Comparison of ENCODE assay signal across 24 cellular contexts in genomic region chr20:44640522-44640921, GRCh38. TPM values are rescaled to one million over a fixed set of nuclear protein-coding genes. Genes with fewer than 3 reads are reported as not detected.
A peak's percentile ranks its signal among the peaks of the same experiment; 100 is the strongest.
DNase-seq lines count a peak whose midpoint lies in the region; ATAC-seq and TF ChIP-seq lines count a peak whose summit lies in the region.
"Had no signal": no experiment of that assay in that cellular context is flagged by ENCODE, and none has a peak within 500 bp of the region (broad histone marks: within the 10 kb centered on the region; RNA-seq: fewer than 3 reads in every experiment).

No MANE protein-coding gene starts in this region.

- no CpG with 5 or more reads among the region's 2 CpGs for WGBS in neuronal stem cell (ENCODE audit: extremely low coverage in 2 of 2, insufficient read length in 2 of 2, insufficient replicate concordance in 1 of 2), 2 donors

- H3K4ac ChIP-seq in neuronal stem cell (ENCODE audit: low read length): no peak overlapping the region

- no peak overlapping the region for H4K91ac ChIP-seq in neuronal stem cell (ENCODE audit: low read depth, low read length, poor library complexity)

- H2AFZ ChIP-seq in neuronal stem cell (ENCODE audit: low read length): no peak overlapping the region

- H3K27ac ChIP-seq in BLaER1: peak overlapping the region; percentile 100
- H3K27ac ChIP-seq in neuronal stem cell (replicated peaks; ENCODE audit: low read length): no peak overlapping the region
- H3K27ac ChIP-seq: brain microvascular endothelial cell, colonic mucosa, psoas muscle, thyroid gland had no signal

- H3K4me3 ChIP-seq in BLaER1 (no peak overlapping the region), Caco-2 (ENCODE audit: low read depth, low read length) (no peak overlapping the region), neuronal stem cell (ENCODE audit: low read length in 2 of 2) (no peak overlapping the region)
- H3K4me3 ChIP-seq: colonic mucosa, psoas muscle, thyroid gland had no signal

- ATAC-seq in activated B cell treated with CpG ODN at 0.5 μM for 24 hours (ENCODE audit: low read depth): no peak
- no peak for ATAC-seq in GM21529 (IDR thresholded peaks at IDR 0.05; ENCODE audit: unreplicated experiment)
- ATAC-seq: activated T-cell treated with anti-CD3 and anti-CD28 coated beads, Interleukin-2, amount 50 U/mL, for 4 hours; HCT116; left colon; psoas muscle; stimulated activated naive CD8-positive, alpha-beta T cell treated with anti-CD3 and anti-CD28 coated beads, Interleukin-15, Interleukin-2, amounts not matched to agents 100 U/mL and 50 U/mL, for 24 hours had no signal

- no peak overlapping the region for H3K18ac ChIP-seq in neuronal stem cell (ENCODE audit: low read length)

- no peaks in the 10 kb centered on the region for H3K9me3 Mint-ChIP-seq in Caco-2 (ENCODE audit: unreplicated experiment)
- H3K9me3 Mint-ChIP-seq in activated B cell treated with CpG ODN at 0.5 μM for 24 hours: no peaks in the 10 kb centered on the region
- H3K9me3 Mint-ChIP-seq in immature natural killer cell: peaks cover 0 to 2% (median 0%) of the 10 kb centered on the region in 6 donors
- H3K9me3 Mint-ChIP-seq: activated T-cell treated with anti-CD3 and anti-CD28 coated beads, Interleukin-2, amount 50 U/mL, for 4 hours; neural crest cell had no signal

- CTCF ChIA-PET in Caco-2 (lab: Charles Lee) (no interaction called here), activated B cell treated with CpG ODN at 0.5 μM for 24 hours (lab: Charles Lee) (no interaction called here)

- H2AK5ac ChIP-seq in neuronal stem cell (ENCODE audit: low read depth, low read length): no peak overlapping the region

- DNase-seq in Caco-2: no peak
- DNase-seq in activated B cell treated with CpG ODN at 0.5 μM for 24 hours: no peak
- DNase-seq in immature natural killer cell: no peak
- no peak for DNase-seq in UCSD-AML1 (lab: John Stamatoyannopoulos, UW; ENCODE audit: unreplicated experiment)
- no peak for DNase-seq in NCI-H345 (lab: John Stamatoyannopoulos, UW)
- no peak for DNase-seq in neuronal stem cell (ENCODE audit: low spot score)
- DNase-seq: activated T-cell treated with anti-CD3 and anti-CD28 coated beads, Interleukin-2, amount 50 U/mL, for 4 hours; brain microvascular endothelial cell; colonic mucosa; DMS79 treated with DMSO at 0.1 percent for 48 hours; glutamatergic neuron; left colon; NCI-H2081 treated with DMSO at 0.1 percent for 48 hours; NCI-H510A; psoas muscle; SHP77; small intestine; stimulated activated naive CD8-positive, alpha-beta T cell treated with anti-CD3 and anti-CD28 coated beads, Interleukin-15, Interleukin-2, amounts not matched to agents 100 U/mL and 50 U/mL, for 24 hours; thyroid gland had no signal

- no peaks in the 10 kb centered on the region for H3K27me3 ChIP-seq in BLaER1
- no peaks in the 10 kb centered on the region for H3K27me3 ChIP-seq in Caco-2 (replicated peaks; ENCODE audit: control insufficient read depth, insufficient read depth, low read length)
- H3K27me3 ChIP-seq in neuronal stem cell (ENCODE audit: control insufficient read depth in 3 of 3, insufficient read depth in 3 of 3, low read depth in 1 of 3, low read length in 3 of 3): no peaks in the 10 kb centered on the region
- H3K27me3 ChIP-seq: brain microvascular endothelial cell, colonic mucosa, thyroid gland had no signal

- POLR2A ChIA-PET in Caco-2 (lab: Charles Lee) (no interaction called here), activated B cell treated with CpG ODN at 0.5 μM for 24 hours (lab: Charles Lee) (interaction anchor here (0.7 kb wide), 1 partner anchor 68 kb away, joined by 3 read pairs; no protein-coding TSS in a partner anchor)

- H3K4me1 Mint-ChIP-seq in Caco-2 (ENCODE audit: low read depth, unreplicated experiment) (peaks cover 24% of the 10 kb centered on the region), activated B cell treated with CpG ODN at 0.5 μM for 24 hours (peaks cover 50% of the 10 kb centered on the region), immature natural killer cell (peaks cover 70 to 73% of the 10 kb centered on the region in 2 donors)

- no peak overlapping the region for H2BK120ac ChIP-seq in neuronal stem cell (ENCODE audit: low read depth, low read length)

- intact Hi-C loops in Caco-2 (cut with micrococcal nuclease; ENCODE audit: unreplicated experiment): no loop called here
- intact Hi-C loops in activated B cell treated with CpG ODN at 0.5 μM for 24 hours (cut with micrococcal nuclease): loop anchor here (10.0 kb wide), 1 partner anchor 426 kb away; the partner anchor contains the start of gene OSER1

- H3K4me1 ChIP-seq in BLaER1 (peaks cover 68% of the 10 kb centered on the region), Caco-2 (peaks cover 20% of the 10 kb centered on the region), neuronal stem cell (ENCODE audit: control insufficient read depth in 2 of 2, insufficient read depth in 1 of 2, low read depth in 1 of 2, low read length in 2 of 2) (peaks cover 23 to 26% of the 10 kb centered on the region in 2 donors)

- H2BK15ac ChIP-seq in neuronal stem cell (ENCODE audit: low read length): no peak overlapping the region

- no peak overlapping the region for H3K14ac ChIP-seq in neuronal stem cell (ENCODE audit: low read length)

- H3K9me3 ChIP-seq in BLaER1 (no peaks in the 10 kb centered on the region), Caco-2 (0 out of 2 replicates have a peak, but pooled peaks cover 3% of the 10 kb centered on the region), neuronal stem cell (replicated peaks in 1 of 2; ENCODE audit: control insufficient read depth in 2 of 2, insufficient read depth in 1 of 2, low read depth in 1 of 2, low read length in 2 of 2) (peaks cover 3 to 9% of the 10 kb centered on the region in 2 donors)
- H3K9me3 ChIP-seq: colonic mucosa, psoas muscle, thyroid gland had no signal

- H3K27ac Mint-ChIP-seq in Caco-2 (ENCODE audit: unreplicated experiment): peak overlapping the region; percentile 1
- H3K27ac Mint-ChIP-seq in activated B cell treated with CpG ODN at 0.5 μM for 24 hours: peak overlapping the region; percentile 42
- H3K27ac Mint-ChIP-seq in immature natural killer cell: peak overlapping the region; percentile 92 to 97 (median 94)

- H3K36me3 ChIP-seq in BLaER1: peaks cover 60% of the 10 kb centered on the region
- no peaks in the 10 kb centered on the region for H3K36me3 ChIP-seq in Caco-2 (ENCODE audit: control insufficient read depth, insufficient read depth, low read length)
- H3K36me3 ChIP-seq in neuronal stem cell (replicated peaks in 1 of 2; ENCODE audit: control insufficient read depth in 2 of 2, insufficient read depth in 2 of 2, low read length in 2 of 2): peaks cover 2 to 18% of the 10 kb centered on the region in 2 donors
- H3K36me3 ChIP-seq: brain microvascular endothelial cell, colonic mucosa, thyroid gland had no signal

- H4K8ac ChIP-seq in neuronal stem cell (ENCODE audit: low read depth, low read length): no peak overlapping the region

- H3K9ac ChIP-seq in BLaER1 (no peak overlapping the region), neuronal stem cell (ENCODE audit: low read depth, low read length, poor library complexity) (no peak overlapping the region)

- H2BK12ac ChIP-seq in neuronal stem cell (ENCODE audit: low read length): no peak overlapping the region

- BruUV-seq in Caco-2 (replicated peaks; lab: Mats Ljungman, UMichigan): no TSS peak

- H4K20me1 ChIP-seq in BLaER1: peaks cover 39% of the 10 kb centered on the region

- TF ChIP-seq CTCF in Caco-2 (IDR thresholded peaks at IDR 0.05; ENCODE audit: insufficient read depth in 1 of 2, low read depth in 1 of 2, low read length in 1 of 2, severe bottlenecking in 1 of 2, unreplicated experiment in 1 of 2) (no peak), activated B cell treated with CpG ODN at 0.5 μM for 24 hours (IDR thresholded peaks at IDR 0.05) (no peak)

- H3K4me2 ChIP-seq in BLaER1 (peak overlapping the region; percentile 97; the same call in 1 of the 2 replicates), neuronal stem cell (ENCODE audit: insufficient read depth, low read length, poor library complexity, severe bottlenecking) (no peak overlapping the region)

- no peak overlapping the region for H3K23ac ChIP-seq in neuronal stem cell (ENCODE audit: low read depth, low read length, poor library complexity)

- H3K36me3 Mint-ChIP-seq in Caco-2 (ENCODE audit: insufficient read depth, unreplicated experiment) (no peaks in the 10 kb centered on the region), activated B cell treated with CpG ODN at 0.5 μM for 24 hours (ENCODE audit: low read depth) (peaks cover 22% of the 10 kb centered on the region), immature natural killer cell (peaks cover 21 to 26% (median 26%) of the 10 kb centered on the region in 3 donors)

- H3K27me3 Mint-ChIP-seq in Caco-2 (ENCODE audit: insufficient read depth, unreplicated experiment): no peaks in the 10 kb centered on the region
- no peaks in the 10 kb centered on the region for H3K27me3 Mint-ChIP-seq in activated B cell treated with CpG ODN at 0.5 μM for 24 hours
- H3K27me3 Mint-ChIP-seq in immature natural killer cell (ENCODE audit: low read depth in 3 of 3): peaks cover 0 to 9% (median 4%) of the 10 kb centered on the region in 3 donors

- peaks cover 4% of the 10 kb centered on the region for H3K79me1 ChIP-seq in neuronal stem cell (ENCODE audit: low read depth, low read length)

- no peak overlapping the region for H3K4me3 Mint-ChIP-seq in Caco-2 (ENCODE audit: unreplicated experiment)
- no peak overlapping the region for H3K4me3 Mint-ChIP-seq in activated B cell treated with CpG ODN at 0.5 μM for 24 hours
- H3K4me3 Mint-ChIP-seq in immature natural killer cell: peak overlapping the region; percentile 75 to 86 (median 81)
- H3K4me3 Mint-ChIP-seq: activated T-cell treated with anti-CD3 and anti-CD28 coated beads, Interleukin-2, amount 50 U/mL, for 4 hours; mesothelial cell of epicardium had no signal

- H2BK5ac ChIP-seq in neuronal stem cell (ENCODE audit: low read length): no peak overlapping the region

RNA-seq across cellular contexts. Expression of gene ADA, which starts 11.0 kb away (rescaled TPM):
- total RNA-seq in Caco-2 (2022): 21.1 and 23.5 TPM in 2 replicates
- total RNA-seq in activated B cell treated with CpG ODN at 0.5 μM for 24 hours: 68.9 and 72.3 TPM in 2 replicates
- 100 to 1,000 TPM in 2 of 3 donors, 10 to 100 TPM in 1; 96.9 to 150 (median 124) TPM for polyA plus RNA-seq in immature natural killer cell
- polyA plus RNA-seq in neuronal stem cell (2013, experiment 1 of 2): 25.3 TPM
- polyA plus RNA-seq in neuronal stem cell (2013, experiment 2 of 2): 24.1 TPM

RNA-seq across cellular contexts. Expression of gene PKIG, which starts 58.1 kb away (rescaled TPM):
- total RNA-seq in Caco-2 (2022) (25.9 and 29.5 TPM in 2 replicates), activated B cell treated with CpG ODN at 0.5 μM for 24 hours (181 and 191 TPM in 2 replicates)
- polyA plus RNA-seq in immature natural killer cell: 1 to 10 TPM; 1.6 to 2.6 (median 1.8) TPM
- 77.0 TPM for polyA plus RNA-seq in neuronal stem cell (2013, experiment 1 of 2)
- 79.1 TPM for polyA plus RNA-seq in neuronal stem cell (2013, experiment 2 of 2)

Comparison
In these comparisons a context has a peak if more than half of its experiments do, and no peak if none do; other contexts are left out.
1. H3K27ac Mint-ChIP-seq: peak in every context shown above with its lines; median percentile 94 in immature natural killer cell; 42 in activated B cell treated with CpG ODN at 0.5 μM for 24 hours; 1 in Caco-2.
2. H3K4me3 Mint-ChIP-seq: peak in immature natural killer cell (5 of 5); none in Caco-2 (single experiment) and activated B cell treated with CpG ODN at 0.5 μM for 24 hours (single experiment).